In the genomic region with DNA sequence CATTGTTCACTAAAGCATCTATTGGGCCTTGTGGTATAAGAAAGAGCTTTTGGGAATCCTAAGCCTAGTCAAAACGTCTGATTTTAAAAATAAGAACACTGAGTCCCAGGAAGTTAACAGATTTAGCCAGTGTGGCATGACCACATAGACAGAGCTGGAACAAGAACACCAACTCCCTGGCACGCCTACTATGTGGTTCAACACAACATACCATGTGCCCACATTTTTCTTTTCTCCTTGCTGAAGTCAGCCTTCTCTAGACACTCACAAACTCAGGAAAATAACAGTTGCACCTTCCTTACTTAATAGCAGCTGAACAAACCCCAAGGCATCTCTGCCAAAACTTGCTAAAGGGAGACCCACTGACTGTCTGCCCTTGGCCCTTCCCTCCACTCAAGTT, we compare ENCODE assay signal across 20 cellular contexts.
DNase-seq lines count a peak whose midpoint lies in the region; FAIRE-seq and TF ChIP-seq lines count a peak whose summit lies in the region.
"Had no signal": no experiment of that assay in that cellular context is flagged by ENCODE, and none has a peak within 500 bp of the region (broad histone marks: within the 10 kb centered on the region; RNA-seq: fewer than 3 reads in every experiment).

No MANE protein-coding gene starts in this region.

- H3K9ac ChIP-seq in keratinocyte (ENCODE audit: control insufficient read depth, extremely low read depth, insufficient read depth, low read length) = no peak overlapping the region
- H3K9ac ChIP-seq: BLaER1, GM23248 had no signal

- peak overlapping the region; percentile 28 for H3K4me2 ChIP-seq in keratinocyte (ENCODE audit: control insufficient read depth, extremely low read depth, insufficient read depth, low read depth, low read length)
- H3K4me2 ChIP-seq: BLaER1 had no signal

- no peaks in the 10 kb centered on the region for H4K20me1 ChIP-seq in keratinocyte (ENCODE audit: control insufficient read depth, extremely low read depth, insufficient read depth, low read length)
- H4K20me1 ChIP-seq: BLaER1 had no signal

- H3K27me3 ChIP-seq in keratinocyte (ENCODE audit: control insufficient read depth, extremely low read depth, insufficient read depth, low read length) (no peaks in the 10 kb centered on the region), suprapubic skin (no peaks in the 10 kb centered on the region)
- H3K27me3 ChIP-seq: BLaER1 had no signal

- peaks cover 2% of the 10 kb centered on the region for H3K9me3 ChIP-seq in keratinocyte (ENCODE audit: control insufficient read depth, low read depth, low read length)
- no peaks in the 10 kb centered on the region for H3K9me3 ChIP-seq in suprapubic skin

- dilution Hi-C loops in keratinocyte (cut with MboI; ENCODE audit: extremely low pct_ligation_motif_present, low sequenced_read_pairs) = no loop called here

- TF ChIP-seq CTCF in astrocyte of the spinal cord (IDR thresholded peaks at IDR 0.05; ENCODE audit: low read depth, low read length) (no peak), keratinocyte (optimal IDR thresholded peaks at IDR 0.05 in 1 of 3, IDR thresholded peaks at IDR 0.05 in 1 of 3, conservative IDR thresholded peaks at IDR 0.05 in 1 of 3; ENCODE audit: extremely low read depth in 1 of 3, insufficient read depth in 2 of 3, low read length in 3 of 3) (no peak), suprapubic skin (IDR thresholded peaks at IDR 0.05) (no peak)

- peak; percentile 91 for FAIRE-seq in keratinocyte (lab: Jason Lieb, UNC)
- FAIRE-seq: G401.6, GM12878 had no signal

- WGBS in suprapubic skin = 63% methylated on average over 2 of the region's 2 CpGs

- H3K27ac ChIP-seq in keratinocyte (ENCODE audit: control insufficient read depth, insufficient read depth, low read length) (no peak overlapping the region), suprapubic skin (peak overlapping the region; percentile 78)
- H3K27ac ChIP-seq: 22Rv1, BLaER1, GM23248 had no signal

- no peaks in the 10 kb centered on the region for H3K79me2 ChIP-seq in keratinocyte (ENCODE audit: control insufficient read depth, insufficient read depth, low read length)

- peak overlapping the region; percentile 51 for H2AFZ ChIP-seq in keratinocyte (ENCODE audit: control insufficient read depth, low read length)
- H2AFZ ChIP-seq: GM23248 had no signal

- no peaks in the 10 kb centered on the region for H3K9me1 ChIP-seq in keratinocyte (ENCODE audit: control insufficient read depth, extremely low read depth, insufficient read depth, low read length)

- TF ChIP-seq POLR2A in suprapubic skin (IDR thresholded peaks at IDR 0.05) = no peak

- H3K4me3 ChIP-seq in astrocyte of the spinal cord (ENCODE audit: low read depth, low read length) (no peak overlapping the region), keratinocyte (ENCODE audit: control insufficient read depth in 2 of 3, extremely low read depth in 1 of 3, insufficient read depth in 2 of 3, low read depth in 1 of 3, low read length in 3 of 3) (no peak overlapping the region), suprapubic skin (no peak overlapping the region)
- H3K4me3 ChIP-seq: BLaER1, GM12878, GM23248 had no signal

- in situ Hi-C loops in astrocyte of the spinal cord (cut with HindIII; ENCODE audit: low sequenced_read_pairs) = no loop called here

- H3K4me1 ChIP-seq in keratinocyte (ENCODE audit: control insufficient read depth, extremely low read depth, insufficient read depth, low read length) (peaks cover 9% of the 10 kb centered on the region), suprapubic skin (no peaks in the 10 kb centered on the region)
- H3K4me1 ChIP-seq: BLaER1 had no signal

- DNase-seq in DMS79 treated with DMSO at 0.1 percent for 48 hours (lab: John Stamatoyannopoulos, UW) = peak; percentile 96
- DNase-seq in DMS79 (lab: John Stamatoyannopoulos, UW) = no peak
- peak; percentile 12 for DNase-seq in astrocyte of the spinal cord (ENCODE audit: low read depth, low spot score)
- DNase-seq in keratinocyte (ENCODE audit: low read depth, low spot score) = peak; percentile 30
- no peak for DNase-seq in suprapubic skin (ENCODE audit: low spot score in 2 of 2)
- no peak for DNase-seq in stimulated activated CD4-positive, alpha-beta T cell treated with anti-CD3 and anti-CD28 coated beads, Interleukin-4, amount 100 ng/mL, for 4 hours
- no peak for DNase-seq in nucleus accumbens (lab: John Stamatoyannopoulos, UW)
- no peak for DNase-seq in islet precursor cell
- DNase-seq: CD8-positive, alpha-beta T cell; MV-4-11; NCI-H1436 treated with DMSO at 0.1 percent for 48 hours; NCI-H2081 treated with DMSO at 0.1 percent for 48 hours; NCI-H526 treated with DMSO at 0.1 percent for 48 hours; NK-92 treated with Interleukin-12 subunit alpha and Interleukin-12 subunit beta, amount 100 ng/mL, for 24 hours; SIG-M5 had no signal

- no peak for TF ChIP-seq EP300 in suprapubic skin (IDR thresholded peaks at IDR 0.05)

- H3K36me3 ChIP-seq in keratinocyte (ENCODE audit: control insufficient read depth in 2 of 2, extremely low read depth in 1 of 2, insufficient read depth in 2 of 2, low read length in 2 of 2) = no peaks in the 10 kb centered on the region
- H3K36me3 ChIP-seq in suprapubic skin = no peaks in the 10 kb centered on the region
- H3K36me3 ChIP-seq: BLaER1 had no signal

Comparison
In these comparisons a context has a peak if more than half of its experiments do, and no peak if none do; other contexts are left out.
1. DNase-seq: peak in DMS79 treated with DMSO at 0.1 percent for 48 hours (single experiment), astrocyte of the spinal cord (single experiment) and keratinocyte (single experiment); none in DMS79 (single experiment), suprapubic skin (0 of 2), stimulated activated CD4-positive, alpha-beta T cell treated with anti-CD3 and anti-CD28 coated beads, Interleukin-4, amount 100 ng/mL, for 4 hours (0 of 2), nucleus accumbens (0 of 56) and islet precursor cell (single experiment).